In genomic region chr22:35903571-35904331, GRCh38 we compare ENCODE assay signal across 16 cellular contexts.
A peak's percentile ranks its signal among the peaks of the same experiment; 100 is the strongest.
DNase-seq lines count a peak whose midpoint lies in the region; TF ChIP-seq lines count a peak whose summit lies in the region.
"Had no signal": no experiment of that assay in that cellular context is flagged by ENCODE, and none has a peak within 500 bp of the region (broad histone marks: within the 10 kb centered on the region; RNA-seq: fewer than 3 reads in every experiment).

No MANE protein-coding gene starts in this region.

- H2BK15ac ChIP-seq in mesenchymal stem cell (ENCODE audit: low read depth, poor library complexity, severe bottlenecking) = no peak overlapping the region

- H3K4me3 ChIP-seq in BLaER1 (no peak overlapping the region), LNCaP clone FGC (ENCODE audit: low read depth, low read length) (peak overlapping the region; percentile 29), mesenchymal stem cell (ENCODE audit: insufficient read depth in 1 of 2, low read depth in 1 of 2, low read length in 2 of 2) (no peak overlapping the region)
- H3K4me3 ChIP-seq: GM23248 had no signal

- H4K20me1 ChIP-seq in BLaER1 = no peaks in the 10 kb centered on the region

- H3K23ac ChIP-seq in mesenchymal stem cell (ENCODE audit: low read length in 2 of 2) = no peak overlapping the region

- no peaks in the 10 kb centered on the region for H3K36me3 ChIP-seq in BLaER1
- no peaks in the 10 kb centered on the region for H3K36me3 ChIP-seq in mesenchymal stem cell (ENCODE audit: control insufficient read depth in 1 of 2, insufficient read depth in 2 of 2, low read depth in 1 of 2, low read length in 2 of 2)

- H2AFZ ChIP-seq in mesenchymal stem cell (ENCODE audit: low read depth, low read length) = no peak overlapping the region
- H2AFZ ChIP-seq: GM23248 had no signal

- H3K27me3 ChIP-seq in BLaER1 (no peaks in the 10 kb centered on the region), mesenchymal stem cell (ENCODE audit: control insufficient read depth in 1 of 2, insufficient read depth in 1 of 2, low read length in 2 of 2) (no peaks in the 10 kb centered on the region)

- H2BK120ac ChIP-seq in mesenchymal stem cell (ENCODE audit: low read depth, low read length) = no peak overlapping the region

- H3K9me3 ChIP-seq in BLaER1 (no peaks in the 10 kb centered on the region), mesenchymal stem cell (ENCODE audit: control insufficient read depth, low read length) (no peaks in the 10 kb centered on the region)

- H3K4me2 ChIP-seq in BLaER1 (peak overlapping the region; percentile 53), mesenchymal stem cell (ENCODE audit: low read length, poor library complexity, severe bottlenecking) (no peak overlapping the region)

- H3K4me1 ChIP-seq in BLaER1 (peaks cover 44% of the 10 kb centered on the region), mesenchymal stem cell (ENCODE audit: control insufficient read depth, insufficient read depth, low read depth, low read length) (peaks cover 9% of the 10 kb centered on the region)

- H2BK12ac ChIP-seq in mesenchymal stem cell (ENCODE audit: low read length in 2 of 2) = peak overlapping the region in 1 of 2 experiments; percentile 14

- peak overlapping the region; percentile 61 for H2AK5ac ChIP-seq in mesenchymal stem cell (ENCODE audit: low read length, severe bottlenecking)

- 22% methylated on average over 2 of the region's 3 CpGs for WGBS in mesenchymal stem cell

- H3K27ac ChIP-seq in BLaER1 (no peak overlapping the region), VCaP (peak overlapping the region; percentile 72), mesenchymal stem cell (ENCODE audit: low read length, poor library complexity, severe bottlenecking) (no peak overlapping the region)
- H3K27ac ChIP-seq: GM23248 had no signal

- intact Hi-C loops in posterior vena cava (cut with DNase I) = no loop called here

- peaks cover 38% of the 10 kb centered on the region for H3K79me1 ChIP-seq in mesenchymal stem cell (replicated peaks; ENCODE audit: low read length, poor library complexity, severe bottlenecking)

- peak overlapping the region in 1 of 2 experiments; percentile 13 for H3K18ac ChIP-seq in mesenchymal stem cell (ENCODE audit: low read depth in 1 of 2, low read length in 2 of 2)

- no peak overlapping the region for H3K14ac ChIP-seq in mesenchymal stem cell (ENCODE audit: low read length in 2 of 2)

- DNase-seq in LNCaP clone FGC (ENCODE audit: low read depth) (no peak), mesenchymal stem cell (no peak), posterior vena cava (ENCODE audit: low spot score) (no peak), NCI-H69 (lab: John Stamatoyannopoulos, UW) (no peak), SHP77 (lab: John Stamatoyannopoulos, UW) (no peak), NCI-H2227 (lab: John Stamatoyannopoulos, UW; ENCODE audit: unreplicated experiment) (no peak)
- DNase-seq: caudate nucleus; CD8-positive, alpha-beta memory T cell; effector CD8-positive, alpha-beta T cell; GM23248; naive thymus-derived CD8-positive, alpha-beta T cell; NCI-H187 treated with DMSO at 0.1 percent for 48 hours; stimulated activated CD4-positive, alpha-beta T cell treated with anti-CD3 and anti-CD28 coated beads, Interleukin-1b, Interleukin-23, amount 100 ng/mL, for 48 hours; T-helper 1 cell had no signal

- H3K9ac ChIP-seq in BLaER1 = no peak overlapping the region
- no peak overlapping the region for H3K9ac ChIP-seq in mesenchymal stem cell (ENCODE audit: low read length)
- H3K9ac ChIP-seq: GM23248 had no signal

- TF ChIP-seq CTCF in LNCaP clone FGC (IDR thresholded peaks at IDR 0.05; ENCODE audit: control insufficient read depth, extremely low read depth, insufficient read depth) = no peak
- TF ChIP-seq CTCF in VCaP (conservative IDR thresholded peaks at IDR 0.05) = no peak

- H4K91ac ChIP-seq in mesenchymal stem cell (ENCODE audit: low read length) = no peak overlapping the region

- peak overlapping the region; percentile 24 for H4K8ac ChIP-seq in mesenchymal stem cell (ENCODE audit: low read length)

- H3K4ac ChIP-seq in mesenchymal stem cell (ENCODE audit: low read depth in 1 of 2, low read length in 2 of 2) = no peak overlapping the region

- H2BK5ac ChIP-seq in mesenchymal stem cell (ENCODE audit: low read depth, low read length, poor library complexity, severe bottlenecking) = no peak overlapping the region
